Comparison of ENCODE assay signal across 1 cellular context in genomic region chr10:73967544-73967943, GRCh38.
TF ChIP-seq lines count a peak whose summit lies in the region.

No MANE protein-coding gene starts in this region.

TF ChIP-seq in endothelial cell of umbilical vein, 7 proteins besides CTCF, POLR2A, EP300 and RAD21:
- TF ChIP-seq FOS (IDR thresholded peaks at IDR 0.05; ENCODE audit: borderline replicate concordance, insufficient read depth, low read length) (no peak), EZH2 (IDR thresholded peaks at IDR 0.05; ENCODE audit: borderline replicate concordance, low read depth, low read length, severe bottlenecking) (no peak), JUN (IDR thresholded peaks at IDR 0.05; ENCODE audit: borderline replicate concordance, insufficient read depth, insufficient read length, low read depth) (no peak), MYC (IDR thresholded peaks at IDR 0.05; ENCODE audit: low read depth, low read length) (no peak), GATA2 (IDR thresholded peaks at IDR 0.05; ENCODE audit: insufficient read depth, insufficient read length, low read depth, low read length) (no peak), MAX (IDR thresholded peaks at IDR 0.05; ENCODE audit: insufficient read depth, insufficient read length) (no peak), POLR2AphosphoS5 (IDR thresholded peaks at IDR 0.05; ENCODE audit: insufficient read depth, low read depth, low read length) (no peak)
